ENCODE assay signal across 15 cellular contexts in the genomic region with DNA sequence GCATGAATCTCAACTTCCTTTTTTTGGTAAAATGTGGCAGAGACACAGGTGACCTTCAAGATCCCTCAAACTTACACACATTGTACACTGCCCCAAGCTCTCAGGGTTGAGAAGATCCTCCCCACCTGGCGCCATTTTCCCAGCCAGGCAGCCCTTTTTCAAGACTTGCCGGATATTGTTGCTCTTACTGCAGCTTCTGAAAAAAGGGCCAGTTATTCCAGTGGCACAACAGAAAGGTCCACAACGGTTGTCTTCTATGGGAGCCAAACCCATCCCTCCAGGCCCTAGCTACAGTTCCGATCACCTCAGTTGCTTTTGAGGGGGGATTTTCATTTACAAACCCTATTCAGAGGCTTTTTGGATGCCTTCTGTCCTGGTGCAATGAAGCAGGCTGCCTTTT.
DNase-seq lines count a peak whose midpoint lies in the region; ATAC-seq and TF ChIP-seq lines count a peak whose summit lies in the region.
"Had no signal": no experiment of that assay in that cellular context is flagged by ENCODE, and none has a peak within 500 bp of the region (broad histone marks: within the 10 kb centered on the region; RNA-seq: fewer than 3 reads in every experiment).

No MANE protein-coding gene starts in this region.

- H3K9me3 ChIP-seq in breast epithelium, result no peaks in the 10 kb centered on the region
- H3K9me3 ChIP-seq in mesodermal cell (ENCODE audit: control insufficient read depth, low read length), result no peaks in the 10 kb centered on the region
- H3K9me3 ChIP-seq: A549, Caco-2 had no signal

- no peak for ATAC-seq in activated CD8-positive, alpha-beta T cell treated with anti-CD3 and anti-CD28 coated beads for 36 hours
- ATAC-seq in HG02970 (IDR thresholded peaks at IDR 0.05; ENCODE audit: low FRiP score, unreplicated experiment), result no peak

- no peaks in the 10 kb centered on the region for H3K27me3 Mint-ChIP-seq in MCF 10A (ENCODE audit: insufficient read depth, unreplicated experiment)
- H3K27me3 Mint-ChIP-seq in activated CD8-positive, alpha-beta T cell treated with anti-CD3 and anti-CD28 coated beads for 36 hours, result no peaks in the 10 kb centered on the region
- H3K27me3 Mint-ChIP-seq: IgD-negative memory B cell had no signal

- DNase-seq in breast epithelium (ENCODE audit: low spot score in 2 of 2), result no peak
- DNase-seq in MCF 10A (ENCODE audit: unreplicated experiment), result no peak
- DNase-seq in epithelial cell of prostate (ENCODE audit: low read depth, low spot score), result no peak
- no peak for DNase-seq in activated CD8-positive, alpha-beta T cell treated with anti-CD3 and anti-CD28 coated beads for 36 hours
- DNase-seq in NCI-H446 (lab: John Stamatoyannopoulos, UW), result no peak
- no peak for DNase-seq in brain microvascular endothelial cell
- DNase-seq: AML-193, H9, NCI-H2107, NCI-H526 treated with DMSO at 0.1 percent for 48 hours had no signal

- TF ChIP-seq CTCF in breast epithelium (IDR thresholded peaks at IDR 0.05) (no peak), MCF 10A (IDR thresholded peaks at IDR 0.05; ENCODE audit: unreplicated experiment) (no peak), brain microvascular endothelial cell (IDR thresholded peaks at IDR 0.05; ENCODE audit: low read depth, low read length, missing control alignments) (no peak)
- TF ChIP-seq CTCF in activated CD8-positive, alpha-beta T cell treated with anti-CD3 and anti-CD28 coated beads for 36 hours (IDR thresholded peaks at IDR 0.05), result no peak

- no TSS peak for BruUV-seq in MCF 10A (replicated peaks; lab: Mats Ljungman, UMichigan)

- no peaks in the 10 kb centered on the region for H3K27me3 ChIP-seq in breast epithelium
- no peaks in the 10 kb centered on the region for H3K27me3 ChIP-seq in brain microvascular endothelial cell (replicated peaks)

- intact Hi-C loops in breast epithelium (cut with DNase I; ENCODE audit: low total_unique reads) (no loop called here), MCF 10A (cut with micrococcal nuclease) (no loop called here)
- intact Hi-C loops in activated CD8-positive, alpha-beta T cell treated with anti-CD3 and anti-CD28 coated beads for 36 hours (cut with micrococcal nuclease), result no loop called here

- no peak overlapping the region for H3K27ac Mint-ChIP-seq in MCF 10A (ENCODE audit: low read depth, unreplicated experiment)
- H3K27ac Mint-ChIP-seq in activated CD8-positive, alpha-beta T cell treated with anti-CD3 and anti-CD28 coated beads for 36 hours, result no peak overlapping the region
- H3K27ac Mint-ChIP-seq: H9, IgD-negative memory B cell had no signal

- 84 to 90% methylated on average over 2 of the region's 4 CpGs for WGBS in mesodermal cell (ENCODE audit: insufficient coverage in 2 of 2), 2 experiments

- no peak overlapping the region for H3K4me3 Mint-ChIP-seq in MCF 10A (ENCODE audit: unreplicated experiment)
- H3K4me3 Mint-ChIP-seq in activated CD8-positive, alpha-beta T cell treated with anti-CD3 and anti-CD28 coated beads for 36 hours, result no peak overlapping the region
- H3K4me3 Mint-ChIP-seq: H9, IgD-negative memory B cell had no signal

- peaks cover 6% of the 10 kb centered on the region for H3K36me3 Mint-ChIP-seq in MCF 10A (ENCODE audit: insufficient read depth, unreplicated experiment)
- H3K36me3 Mint-ChIP-seq in activated CD8-positive, alpha-beta T cell treated with anti-CD3 and anti-CD28 coated beads for 36 hours (ENCODE audit: low read depth), result no peaks in the 10 kb centered on the region
- H3K36me3 Mint-ChIP-seq: IgD-negative memory B cell had no signal

- no peak for TF ChIP-seq POLR2A in breast epithelium (IDR thresholded peaks at IDR 0.05)

- in situ Hi-C loops in brain microvascular endothelial cell (cut with HindIII; ENCODE audit: low pct_ligation_motif_present, low sequenced_read_pairs), result no loop called here

- H3K36me3 ChIP-seq in breast epithelium (no peaks in the 10 kb centered on the region), mesodermal cell (ENCODE audit: control insufficient read depth, insufficient read depth, low read length) (no peaks in the 10 kb centered on the region), brain microvascular endothelial cell (replicated peaks) (no peaks in the 10 kb centered on the region)

- POLR2A ChIA-PET in MCF 10A (lab: Yijun Ruan, JAX), result interaction anchor here (1.1 kb wide), 1 partner anchor 17 kb away, joined by 3 read pairs; no protein-coding TSS in a partner anchor
- POLR2A ChIA-PET in activated CD8-positive, alpha-beta T cell treated with anti-CD3 and anti-CD28 coated beads for 36 hours (lab: Charles Lee), result no interaction called here

- H3K4me3 ChIP-seq in breast epithelium, result no peak overlapping the region
- H3K4me3 ChIP-seq in mesodermal cell (ENCODE audit: extremely low read depth, insufficient read depth, low read length, poor library complexity, severe bottlenecking), result no peak overlapping the region
- no peak overlapping the region for H3K4me3 ChIP-seq in brain microvascular endothelial cell (ENCODE audit: low read depth, low read length)
- H3K4me3 ChIP-seq: A549 had no signal

- H3K4me1 ChIP-seq in breast epithelium, result peaks cover 0 to 8% of the 10 kb centered on the region in 2 donors
- peaks cover 31% of the 10 kb centered on the region for H3K4me1 ChIP-seq in mesodermal cell (ENCODE audit: control insufficient read depth, insufficient read depth, low read length, poor library complexity, severe bottlenecking)
- H3K4me1 ChIP-seq: A549 had no signal

- peaks cover 23% of the 10 kb centered on the region for H3K4me1 Mint-ChIP-seq in MCF 10A (ENCODE audit: insufficient read depth, unreplicated experiment)
- H3K4me1 Mint-ChIP-seq in activated CD8-positive, alpha-beta T cell treated with anti-CD3 and anti-CD28 coated beads for 36 hours (ENCODE audit: low read depth), result no peaks in the 10 kb centered on the region
- H3K4me1 Mint-ChIP-seq: IgD-negative memory B cell had no signal

- peak overlapping the region; percentile 50 to 58 for H3K27ac ChIP-seq in breast epithelium
- H3K27ac ChIP-seq in epithelial cell of prostate, result peak overlapping the region; percentile 62
- H3K27ac ChIP-seq in mesodermal cell (ENCODE audit: low read depth, low read length, severe bottlenecking), result peak overlapping the region; percentile 88
- H3K27ac ChIP-seq in brain microvascular endothelial cell, result no peak overlapping the region
- H3K27ac ChIP-seq: A549 had no signal

- CTCF ChIA-PET in MCF 10A (lab: Yijun Ruan, JAX), result interaction anchor here (0.7 kb wide), 1 partner anchor 27 kb away, joined by 5 read pairs; no protein-coding TSS in a partner anchor
- CTCF ChIA-PET in activated CD8-positive, alpha-beta T cell treated with anti-CD3 and anti-CD28 coated beads for 36 hours (lab: Charles Lee), result interaction anchor here (1.5 kb wide), 1 partner anchor 33 kb away, joined by 4 read pairs; no protein-coding TSS in a partner anchor

- H3K9me3 Mint-ChIP-seq in MCF 10A (ENCODE audit: unreplicated experiment), result no peaks in the 10 kb centered on the region
- no peaks in the 10 kb centered on the region for H3K9me3 Mint-ChIP-seq in activated CD8-positive, alpha-beta T cell treated with anti-CD3 and anti-CD28 coated beads for 36 hours
- H3K9me3 Mint-ChIP-seq: H9 had no signal
